9 cellular contexts compared by ENCODE assay signal in genomic region chr4:116588783-116589182, GRCh38.
"Had no signal": no experiment of that assay in that cellular context is flagged by ENCODE, and none has a peak within 500 bp of the region (broad histone marks: within the 10 kb centered on the region; RNA-seq: fewer than 3 reads in every experiment).

No MANE protein-coding gene starts in this region.

- DNase-seq: GM23248, GOT3, H7, HFFc6, KBM-7 had no signal

- ATAC-seq: HCT116 had no signal

- H3K9me3 ChIP-seq: HAP-1 had no signal

- H3K36me3 ChIP-seq: HAP-1 had no signal

- H3K4me2 ChIP-seq: KMS-11 had no signal

- H3K4me3 ChIP-seq: GM23248, HAP-1 had no signal

- H3K27ac ChIP-seq: GM23248, HL-60, KMS-11 had no signal

- H2AFZ ChIP-seq: GM23248 had no signal

- H3K9ac ChIP-seq: GM23248, KMS-11 had no signal
